16 cellular contexts compared by ENCODE assay signal in genomic region chr4:7661846-7662506, GRCh38.
DNase-seq lines count a peak whose midpoint lies in the region; ATAC-seq, FAIRE-seq and TF ChIP-seq lines count a peak whose summit lies in the region.
"Had no signal": no experiment of that assay in that cellular context is flagged by ENCODE, and none has a peak within 500 bp of the region (broad histone marks: within the 10 kb centered on the region; RNA-seq: fewer than 3 reads in every experiment).

No MANE protein-coding gene starts in this region.

- H3K23ac ChIP-seq in IMR-90 (ENCODE audit: low read depth, low read length), result no peak overlapping the region

- no peak for DNase-seq in IMR-90
- DNase-seq in HepG2 (ENCODE audit: low spot score), result no peak
- DNase-seq in osteoblast (ENCODE audit: insufficient read length, low spot score, missing footprints), result peak; percentile 63
- DNase-seq in NCI-H1092 (lab: John Stamatoyannopoulos, UW), result no peak
- no peak for DNase-seq in NCI-H69 (lab: John Stamatoyannopoulos, UW)
- no peak for DNase-seq in ascending aorta (ENCODE audit: low spot score in 2 of 2)
- DNase-seq: Calu3; CD8-positive, alpha-beta T cell; DMS79 treated with DMSO at 0.1 percent for 48 hours; GF-D8; GOT3; H9 had no signal

- in situ Hi-C loops in IMR-90 (cut with MboI; ENCODE audit: low sequenced_read_pairs) (no loop called here), HepG2 (cut with HindIII; ENCODE audit: extremely low pct_ligation_motif_present, low pct_unique_long_range_greater_than_20kb) (no loop called here)

- H3K79me1 ChIP-seq in IMR-90 (ENCODE audit: low read depth in 1 of 2, low read length in 2 of 2), result no peaks in the 10 kb centered on the region

- TF ChIP-seq POLR2A in IMR-90 (IDR thresholded peaks at IDR 0.05; ENCODE audit: low read depth, low read length) (no peak), HepG2 (IDR thresholded peaks at IDR 0.05; ENCODE audit: insufficient read depth in 1 of 2, low read depth in 2 of 2, low read length in 2 of 2) (no peak)

- H3K9me1 ChIP-seq in IMR-90 (ENCODE audit: insufficient read depth, low read length), result peaks cover 4% of the 10 kb centered on the region

- H3K4me3 ChIP-seq in BLaER1 treated with 17β-estradiol and CSF1 and Interleukin-3, amounts not matched to agents 10 nM and 100 nM, result no peak overlapping the region
- H3K4me3 ChIP-seq in IMR-90 (ENCODE audit: insufficient read depth, low read depth, low read length), result no peak overlapping the region
- H3K4me3 ChIP-seq in HepG2 (replicated peaks in 1 of 3; ENCODE audit: insufficient read depth in 1 of 3, low read depth in 2 of 3, low read length in 3 of 3), result no peak overlapping the region
- no peak overlapping the region for H3K4me3 ChIP-seq in osteoblast (ENCODE audit: insufficient read depth, low read length)
- H3K4me3 ChIP-seq in ascending aorta, result no peak overlapping the region
- H3K4me3 ChIP-seq: K562 had no signal

- H3K27me3 ChIP-seq in BLaER1 treated with 17β-estradiol and CSF1 and Interleukin-3, amounts not matched to agents 10 nM and 100 nM, result no peaks in the 10 kb centered on the region
- H3K27me3 ChIP-seq in IMR-90 (ENCODE audit: control insufficient read depth, insufficient read depth, low read length), result peaks cover 39% of the 10 kb centered on the region
- no peaks in the 10 kb centered on the region for H3K27me3 ChIP-seq in HepG2 (ENCODE audit: control insufficient read depth in 1 of 2, insufficient read depth in 2 of 2, low read length in 2 of 2)
- no peaks in the 10 kb centered on the region for H3K27me3 ChIP-seq in osteoblast (ENCODE audit: insufficient read depth, low read length)
- H3K27me3 ChIP-seq in ascending aorta, result no peaks in the 10 kb centered on the region

- no peak overlapping the region for H2AK5ac ChIP-seq in IMR-90 (ENCODE audit: low read depth, low read length)

- no peak overlapping the region for H2BK5ac ChIP-seq in IMR-90 (ENCODE audit: low read depth, low read length, poor library complexity, severe bottlenecking)

- no peak overlapping the region for H2AK9ac ChIP-seq in IMR-90 (replicated peaks; ENCODE audit: low read depth, low read length, poor library complexity)

- BruUV-seq in IMR-90 (replicated peaks; lab: Mats Ljungman, UMichigan), result no TSS peak
- BruUV-seq in HepG2 (replicated peaks; lab: Mats Ljungman, UMichigan), result no TSS peak

- no peak overlapping the region for H4K5ac ChIP-seq in IMR-90 (ENCODE audit: low read depth, low read length)

- intact Hi-C loops in IMR-90 (cut with micrococcal nuclease), result no loop called here
- intact Hi-C loops in HepG2 (cut with micrococcal nuclease; ENCODE audit: unreplicated experiment), result no loop called here
- intact Hi-C loops in ascending aorta (cut with DNase I), result no loop called here

- TF ChIP-seq RAD21 in IMR-90 (IDR thresholded peaks at IDR 0.05; ENCODE audit: low read length) (no peak), HepG2 (CRISPR knock-in tag; IDR thresholded peaks at IDR 0.05) (no peak)

- no peak overlapping the region for H4K91ac ChIP-seq in IMR-90 (ENCODE audit: insufficient read depth, low read depth, low read length)

- no peak overlapping the region for H3K14ac ChIP-seq in IMR-90 (replicated peaks; ENCODE audit: low read depth, low read length)

- H2AFZ ChIP-seq in IMR-90 (replicated peaks; ENCODE audit: low read length, poor library complexity), result peak overlapping the region; percentile 25
- no peak overlapping the region for H2AFZ ChIP-seq in HepG2 (ENCODE audit: low read length)
- H2AFZ ChIP-seq in osteoblast (ENCODE audit: low read length), result no peak overlapping the region

- ATAC-seq in IMR-90 (ENCODE audit: low read depth) (no peak), HepG2 (no peak), GM18519 (IDR thresholded peaks at IDR 0.05; ENCODE audit: low FRiP score, unreplicated experiment) (no peak)
- ATAC-seq: CD8-positive, alpha-beta T cell; K562 had no signal

- no peak overlapping the region for H2BK120ac ChIP-seq in IMR-90 (ENCODE audit: low read depth, low read length)

- no peaks in the 10 kb centered on the region; a peak in 1 of 22 replicates for H3K36me3 ChIP-seq in BLaER1 treated with 17β-estradiol and CSF1 and Interleukin-3, amounts not matched to agents 10 nM and 100 nM
- H3K36me3 ChIP-seq in IMR-90 (ENCODE audit: control insufficient read depth, insufficient read depth, low read length) (no peaks in the 10 kb centered on the region), HepG2 (replicated peaks in 1 of 2; ENCODE audit: control insufficient read depth in 1 of 2, insufficient read depth in 2 of 2, low read length in 2 of 2) (no peaks in the 10 kb centered on the region), osteoblast (ENCODE audit: insufficient read depth, low read length) (no peaks in the 10 kb centered on the region), ascending aorta (no peaks in the 10 kb centered on the region)

- no peak overlapping the region for H3K4ac ChIP-seq in IMR-90 (ENCODE audit: low read depth, low read length)

- H3K27ac ChIP-seq in BLaER1 treated with 17β-estradiol and CSF1 and Interleukin-3, amounts not matched to agents 10 nM and 100 nM, result no peak overlapping the region
- H3K27ac ChIP-seq in IMR-90 (ENCODE audit: insufficient read depth, low read length) (no peak overlapping the region), HepG2 (ENCODE audit: extremely low read length, insufficient read depth, low read length) (no peak overlapping the region), osteoblast (ENCODE audit: low read depth, low read length) (no peak overlapping the region), ascending aorta (no peak overlapping the region)

- H3K56ac ChIP-seq in IMR-90 (ENCODE audit: extremely low read depth, insufficient read depth, low read length), result no peak overlapping the region

- no peak for FAIRE-seq in HepG2 (lab: Jason Lieb, UNC)
- FAIRE-seq: GM19239, K562 had no signal

- no peak for TF ChIP-seq CTCF in IMR-90 (conservative IDR thresholded peaks at IDR 0.05; ENCODE audit: low read depth, low read length)
- no peak for TF ChIP-seq CTCF in HepG2 (CRISPR knock-in tag; IDR thresholded peaks at IDR 0.05)
- TF ChIP-seq CTCF in osteoblast (IDR thresholded peaks at IDR 0.05; ENCODE audit: extremely low read depth, low read depth, low read length), result no peak
- no peak for TF ChIP-seq CTCF in ascending aorta (IDR thresholded peaks at IDR 0.05)

- no CpG with 5 or more reads among the region's 13 CpGs for WGBS in IMR-90 (ENCODE audit: extremely low coverage in 2 of 2, insufficient read length in 1 of 2), 2 experiments
- WGBS in HepG2 (ENCODE audit: low lambda C conversion rate), result 58% methylated on average over 7 of the region's 13 CpGs

- CTCF ChIA-PET in IMR-90 (lab: Yijun Ruan, JAX), result no interaction called here
- CTCF ChIA-PET in HepG2 (lab: Yijun Ruan, JAX; ENCODE audit: low intra/inter-chr PET ratio, low total read pairs), result no interaction called here

- no peak overlapping the region for H2BK15ac ChIP-seq in IMR-90 (ENCODE audit: low read depth, low read length)

- no peaks in the 10 kb centered on the region for H3K79me2 ChIP-seq in HepG2 (ENCODE audit: insufficient read depth, low read length)
- no peaks in the 10 kb centered on the region for H3K79me2 ChIP-seq in osteoblast (ENCODE audit: insufficient read depth, low read length)

- H3K4me2 ChIP-seq in BLaER1 treated with 17β-estradiol and CSF1 and Interleukin-3, amounts not matched to agents 10 nM and 100 nM, result peak overlapping the region in 6 of 11 experiments; percentile 41 to 64 (median 61); a peak in 9 of 22 replicates
- H3K4me2 ChIP-seq in IMR-90 (ENCODE audit: low read depth, low read length) (no peak overlapping the region), HepG2 (ENCODE audit: low read depth, low read length) (no peak overlapping the region), osteoblast (ENCODE audit: insufficient read depth, low read length) (no peak overlapping the region)

- POLR2A ChIA-PET in IMR-90 (lab: Charles Lee; ENCODE audit: unreplicated experiment) (no interaction called here), HepG2 (lab: Yijun Ruan, JAX) (interaction anchor here (1.9 kb wide), 1 partner anchor 12 kb away, joined by 5 read pairs; no protein-coding TSS in a partner anchor)

- dilution Hi-C loops in IMR-90 (cut with HindIII; ENCODE audit: low sequenced_read_pairs, unreplicated experiment), result no loop called here

- no peak overlapping the region for H3K9ac ChIP-seq in BLaER1 treated with 17β-estradiol and CSF1 and Interleukin-3, amounts not matched to agents 10 nM and 100 nM
- H3K9ac ChIP-seq in IMR-90 (ENCODE audit: low read depth, low read length) (no peak overlapping the region), HepG2 (ENCODE audit: insufficient read depth, low read depth, low read length) (no peak overlapping the region)

- TF ChIP-seq EP300 in HepG2 (IDR thresholded peaks at IDR 0.05; ENCODE audit: low read depth in 2 of 2, low read length in 2 of 2), result no peak
- no peak for TF ChIP-seq EP300 in HepG2 (CRISPR knock-in tag; IDR thresholded peaks at IDR 0.05; ENCODE audit: borderline replicate concordance)

- peaks cover 0 to 34% (median 20%) of the 10 kb centered on the region in 10 experiments; a peak in 15 of 20 replicates for H3K4me1 ChIP-seq in BLaER1 treated with 17β-estradiol and CSF1 and Interleukin-3, amounts not matched to agents 10 nM and 100 nM
- H3K4me1 ChIP-seq in IMR-90 (ENCODE audit: control insufficient read depth, insufficient read depth, low read length) (peaks cover 4% of the 10 kb centered on the region), HepG2 (ENCODE audit: insufficient read depth, low read length) (peaks cover 32% of the 10 kb centered on the region), osteoblast (ENCODE audit: insufficient read depth, low read length) (no peaks in the 10 kb centered on the region), ascending aorta (no peaks in the 10 kb centered on the region)

- H4K8ac ChIP-seq in IMR-90 (ENCODE audit: low read depth in 2 of 2, low read length in 2 of 2), result no peak overlapping the region

- H3K9me3 ChIP-seq in BLaER1 treated with 17β-estradiol and CSF1 and Interleukin-3, amounts not matched to agents 10 nM and 100 nM (replicated peaks in 1 of 11), result no peaks in the 10 kb centered on the region
- H3K9me3 ChIP-seq in IMR-90 (ENCODE audit: control insufficient read depth, insufficient read depth, low read length) (no peaks in the 10 kb centered on the region), HepG2 (ENCODE audit: low read length) (no peaks in the 10 kb centered on the region), osteoblast (ENCODE audit: low read depth, low read length) (no peaks in the 10 kb centered on the region), ascending aorta (no peaks in the 10 kb centered on the region)

- H3K18ac ChIP-seq in IMR-90 (ENCODE audit: low read depth, low read length), result no peak overlapping the region

- no peak overlapping the region for H2BK20ac ChIP-seq in IMR-90 (ENCODE audit: low read depth, low read length)

- peaks cover 0 to 36% (median 0%) of the 10 kb centered on the region in 11 experiments; a peak in 2 of 22 replicates for H4K20me1 ChIP-seq in BLaER1 treated with 17β-estradiol and CSF1 and Interleukin-3, amounts not matched to agents 10 nM and 100 nM
- H4K20me1 ChIP-seq in IMR-90 (ENCODE audit: insufficient read depth, low read length) (peaks cover 3% of the 10 kb centered on the region; the same call in 1 of the 2 replicates), HepG2 (ENCODE audit: insufficient read depth, low read length) (no peaks in the 10 kb centered on the region), osteoblast (ENCODE audit: insufficient read depth, low read length) (peaks cover 5% of the 10 kb centered on the region)

Comparison
In these comparisons a context has a peak if more than half of its experiments do, and no peak if none do; other contexts are left out.
1. H3K4me2 ChIP-seq: peak in BLaER1 treated with 17β-estradiol and CSF1 and Interleukin-3, amounts not matched to agents 10 nM and 100 nM (6 of 11); none in IMR-90 (single experiment), HepG2 (single experiment) and osteoblast (single experiment).